14 cellular contexts compared by ENCODE assay signal in the genomic region with DNA sequence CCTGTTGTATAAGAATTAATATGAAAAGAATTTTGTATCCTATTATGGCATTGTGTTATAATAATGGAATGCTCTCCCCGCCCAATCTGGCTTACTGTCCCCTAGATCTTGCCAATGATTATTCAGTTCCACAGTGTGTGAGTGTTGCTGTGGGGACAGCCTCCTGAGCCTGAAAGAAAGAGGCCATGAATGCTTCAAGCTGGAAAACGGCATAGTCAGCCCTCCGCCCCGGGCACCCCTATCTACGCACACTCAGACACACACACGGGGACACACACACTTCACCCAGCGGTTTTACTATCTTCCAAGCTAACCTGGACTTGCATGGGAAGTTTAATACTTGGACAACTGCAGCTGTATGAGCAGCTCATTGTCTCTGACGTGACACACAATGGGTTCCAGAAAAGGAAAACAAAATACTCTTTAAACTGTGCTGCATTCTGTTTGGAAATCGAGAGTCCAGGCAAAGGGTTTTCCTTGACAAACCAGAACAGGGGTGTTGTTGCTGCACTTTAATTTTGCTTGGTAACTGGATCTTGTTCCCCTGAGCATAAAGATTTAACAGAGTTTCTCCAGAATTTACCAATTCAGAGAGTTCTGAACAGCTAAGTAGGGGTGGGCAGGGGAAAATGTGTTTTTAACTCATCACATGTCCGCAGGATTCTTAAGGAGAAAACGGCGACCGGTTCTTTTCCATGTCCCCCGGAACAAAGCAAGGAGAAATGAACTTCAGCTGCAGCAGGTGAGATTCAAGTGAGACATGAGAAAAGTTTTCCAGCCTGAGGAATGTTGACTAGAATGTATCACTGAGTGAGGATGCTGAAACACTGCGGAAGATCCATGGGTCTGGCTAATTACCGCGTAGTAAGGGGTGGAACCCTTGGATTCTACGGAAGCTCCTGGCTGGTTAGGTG.
DNase-seq lines count a peak whose midpoint lies in the region; ATAC-seq, FAIRE-seq and TF ChIP-seq lines count a peak whose summit lies in the region.
"Had no signal": no experiment of that assay in that cellular context is flagged by ENCODE, and none has a peak within 500 bp of the region (broad histone marks: within the 10 kb centered on the region; RNA-seq: fewer than 3 reads in every experiment).

No MANE protein-coding gene starts in this region.

- no peaks in the 10 kb centered on the region for H3K9me3 ChIP-seq in kidney (ENCODE audit: control insufficient read depth in 1 of 2, low read length in 2 of 2)
- no peaks in the 10 kb centered on the region for H3K9me3 ChIP-seq in psoas muscle

- H3K4me3 Mint-ChIP-seq in chondrocyte (ENCODE audit: unreplicated experiment): no peak overlapping the region
- no peak overlapping the region for H3K4me3 Mint-ChIP-seq in activated CD4-positive, alpha-beta memory T cell treated with anti-CD3 and anti-CD28 coated beads, Interleukin-2, amount 10 ng/mL, durations not matched to agents 7 days and 5 days
- H3K4me3 Mint-ChIP-seq: immature natural killer cell had no signal

- no peaks in the 10 kb centered on the region for H3K9me3 Mint-ChIP-seq in chondrocyte (ENCODE audit: low read depth)
- H3K9me3 Mint-ChIP-seq in activated CD4-positive, alpha-beta memory T cell treated with anti-CD3 and anti-CD28 coated beads, Interleukin-2, amount 10 ng/mL, durations not matched to agents 7 days and 5 days: no peaks in the 10 kb centered on the region
- H3K9me3 Mint-ChIP-seq: immature natural killer cell had no signal

- H3K4me3 ChIP-seq in ACC112 (ENCODE audit: low read depth, low read length): peak overlapping the region; percentile 44; the same call in 1 of the 2 replicates
- no peak overlapping the region for H3K4me3 ChIP-seq in kidney (ENCODE audit: low read length in 2 of 2)
- H3K4me3 ChIP-seq in psoas muscle: peak overlapping the region; percentile 24

- H3K27me3 ChIP-seq in ACC112 (ENCODE audit: insufficient read depth, low read length) (no peaks in the 10 kb centered on the region), psoas muscle (ENCODE audit: insufficient read depth in 3 of 3, low read length in 2 of 3) (no peaks in the 10 kb centered on the region)

- H3K27ac ChIP-seq in ACC112 (ENCODE audit: low read depth, low read length) (no peak overlapping the region), kidney (ENCODE audit: low read depth in 2 of 2, low read length in 2 of 2) (peak overlapping the region; percentile 18 to 20), psoas muscle (peak overlapping the region; percentile 63)

- FAIRE-seq in kidney (lab: Jason Lieb, UNC): no peak

- no peaks in the 10 kb centered on the region for H3K27me3 Mint-ChIP-seq in chondrocyte (ENCODE audit: low read depth)
- H3K27me3 Mint-ChIP-seq in activated CD4-positive, alpha-beta memory T cell treated with anti-CD3 and anti-CD28 coated beads, Interleukin-2, amount 10 ng/mL, durations not matched to agents 7 days and 5 days: no peaks in the 10 kb centered on the region

- H3K36me3 Mint-ChIP-seq in chondrocyte (ENCODE audit: low read depth): no peaks in the 10 kb centered on the region
- H3K36me3 Mint-ChIP-seq in activated CD4-positive, alpha-beta memory T cell treated with anti-CD3 and anti-CD28 coated beads, Interleukin-2, amount 10 ng/mL, durations not matched to agents 7 days and 5 days (ENCODE audit: low read depth): no peaks in the 10 kb centered on the region
- H3K36me3 Mint-ChIP-seq: immature natural killer cell had no signal

- H3K4me1 ChIP-seq in ACC112 (ENCODE audit: control insufficient read depth, insufficient read depth, low read length, unreplicated experiment): peaks cover 28% of the 10 kb centered on the region
- peaks cover 4 to 6% of the 10 kb centered on the region in 2 donors for H3K4me1 ChIP-seq in kidney (ENCODE audit: control insufficient read depth in 1 of 2, insufficient read depth in 1 of 2, low read depth in 1 of 2, low read length in 2 of 2)
- H3K4me1 ChIP-seq in psoas muscle: peaks cover 39% of the 10 kb centered on the region

- H3K27ac Mint-ChIP-seq in chondrocyte (ENCODE audit: unreplicated experiment): peak overlapping the region; percentile 55
- H3K27ac Mint-ChIP-seq in activated CD4-positive, alpha-beta memory T cell treated with anti-CD3 and anti-CD28 coated beads, Interleukin-2, amount 10 ng/mL, durations not matched to agents 7 days and 5 days: no peak overlapping the region
- H3K27ac Mint-ChIP-seq: immature natural killer cell had no signal

- peak overlapping the region; percentile 72 for H2AFZ ChIP-seq in ACC112 (ENCODE audit: low read length, unreplicated experiment)

- H3K36me3 ChIP-seq in ACC112 (ENCODE audit: insufficient read depth, low read length) (no peaks in the 10 kb centered on the region), kidney (ENCODE audit: control insufficient read depth in 1 of 2, insufficient read depth in 2 of 2, low read length in 2 of 2) (no peaks in the 10 kb centered on the region), psoas muscle (ENCODE audit: insufficient read depth in 1 of 2, low read depth in 1 of 2) (no peaks in the 10 kb centered on the region)

- H3K79me2 ChIP-seq in ACC112 (ENCODE audit: control insufficient read depth, insufficient read depth, low read length, unreplicated experiment): no peaks in the 10 kb centered on the region

- peak; percentile 52 to 73 (median 57) for ATAC-seq in psoas muscle
- ATAC-seq in HG03469 (IDR thresholded peaks at IDR 0.05; ENCODE audit: unreplicated experiment): no peak
- ATAC-seq in HG03045 (IDR thresholded peaks at IDR 0.05; ENCODE audit: unreplicated experiment): no peak
- ATAC-seq: Panc1 had no signal

- TF ChIP-seq CTCF in chondrocyte (IDR thresholded peaks at IDR 0.05) (no peak), kidney (IDR thresholded peaks at IDR 0.05; ENCODE audit: borderline replicate concordance, extremely low read depth, insufficient read depth) (no peak), psoas muscle (IDR thresholded peaks at IDR 0.05) (no peak)

- intact Hi-C loops in kidney (cut with DNase I) (no loop called here), psoas muscle (cut with DNase I) (loop anchor here in 1 of 2 donors (5.0 kb wide), 2 partner anchors 121 to 474 kb away; partner anchors contain the start of gene FOXO1)

- H3K4me1 Mint-ChIP-seq in chondrocyte (ENCODE audit: low read depth): peaks cover 28% of the 10 kb centered on the region
- peaks cover 33% of the 10 kb centered on the region for H3K4me1 Mint-ChIP-seq in activated CD4-positive, alpha-beta memory T cell treated with anti-CD3 and anti-CD28 coated beads, Interleukin-2, amount 10 ng/mL, durations not matched to agents 7 days and 5 days

- no peak overlapping the region for H3K9ac ChIP-seq in kidney (ENCODE audit: low read length in 2 of 2)

- WGBS in psoas muscle, 3 donors: 25 to 36% (median 30%) methylated on average over 18 of the region's 18 CpGs

- POLR2A ChIA-PET in activated CD4-positive, alpha-beta memory T cell treated with anti-CD3 and anti-CD28 coated beads, Interleukin-2, amount 10 ng/mL, durations not matched to agents 7 days and 5 days (lab: Charles Lee): interaction anchor here (0.8 kb wide), 1 partner anchor 13 kb away, joined by 4 read pairs; no protein-coding TSS in a partner anchor

- CTCF ChIA-PET in activated CD4-positive, alpha-beta memory T cell treated with anti-CD3 and anti-CD28 coated beads, Interleukin-2, amount 10 ng/mL, durations not matched to agents 7 days and 5 days (lab: Charles Lee): no interaction called here

- no peak for DNase-seq in chondrocyte (ENCODE audit: low spot score)
- DNase-seq in kidney: no peak
- peak; percentile 40 to 63 for DNase-seq in psoas muscle
- no peak for DNase-seq in activated CD4-positive, alpha-beta memory T cell treated with anti-CD3 and anti-CD28 coated beads, Interleukin-2, amount 10 ng/mL, durations not matched to agents 7 days and 5 days
- DNase-seq in NCI-H82 treated with DMSO at 0.1 percent for 48 hours (lab: John Stamatoyannopoulos, UW; ENCODE audit: unreplicated experiment): no peak
- DNase-seq: ACHN; activated effector memory CD4-positive, alpha-beta T cell treated with anti-CD3 and anti-CD28 coated beads, Interleukin-2, amount 50 U/mL, for 16 hours; effector CD4-positive, alpha-beta T cell; immature natural killer cell; NCI-H2081 treated with DMSO at 0.1 percent for 48 hours had no signal

Comparison
In these comparisons a context has a peak if more than half of its experiments do, and no peak if none do; other contexts are left out.
1. H3K4me3 ChIP-seq: peak in ACC112 (single experiment) and psoas muscle (single experiment); none in kidney (0 of 2).
2. DNase-seq: peak in psoas muscle (2 of 2); none in chondrocyte (single experiment), kidney (single experiment), activated CD4-positive, alpha-beta memory T cell treated with anti-CD3 and anti-CD28 coated beads, Interleukin-2, amount 10 ng/mL, durations not matched to agents 7 days and 5 days (single experiment) and NCI-H82 treated with DMSO at 0.1 percent for 48 hours (single experiment).
3. ATAC-seq: peak in psoas muscle (4 of 4); none in HG03469 (single experiment) and HG03045 (single experiment).